ENCODE assay signal across 26 cellular contexts in genomic region chr22:41891407-41891806, GRCh38. TPM values are rescaled to one million over a fixed set of nuclear protein-coding genes. Genes with fewer than 3 reads are reported as not detected.
"Had no signal": no experiment of that assay in that cellular context is flagged by ENCODE, and none has a peak within 500 bp of the region (broad histone marks: within the 10 kb centered on the region; RNA-seq: fewer than 3 reads in every experiment).

No MANE protein-coding gene starts in this region.

- ATAC-seq: activated T-cell treated with anti-CD3 and anti-CD28 coated beads, Interleukin-2, amount 50 U/mL, for 72 hours; foreskin keratinocyte; left lobe of liver; natural killer cell treated with Interleukin-12 subunit alpha and Interleukin-12 subunit beta and Interleukin-15 and Interleukin-18, amount 100 ng/mL, for 72 hours; pancreas; right lobe of liver; stimulated activated effector memory CD8-positive, alpha-beta T cell treated with anti-CD3 and anti-CD28 coated beads, Interleukin-12 subunit alpha, Interleukin-12 subunit beta, amount 100 ng/mL, for 72 hours had no signal

- H3K4me3 Mint-ChIP-seq: activated CD4-positive, alpha-beta memory T cell treated with anti-CD3 and anti-CD28 coated beads for 36 hours; activated naive CD4-positive, alpha-beta T cell treated with anti-CD3 and anti-CD28 coated beads for 36 hours; activated naive CD8-positive, alpha-beta T cell treated with anti-CD3 and anti-CD28 coated beads, Interleukin-2, amount 10 ng/mL, durations not matched to agents 7 days and 5 days; activated T-cell treated with anti-CD3 and anti-CD28 coated beads, Interleukin-2, amount 50 U/mL, for 72 hours; dendritic cell treated with granulocyte-macrophage colony-stimulating factor and Interleukin-4, amounts not matched to agents 40 ng/mL and 50 ng/mL, for 4 days; natural killer cell treated with Interleukin-12 subunit alpha and Interleukin-12 subunit beta and Interleukin-15 and Interleukin-18, amount 100 ng/mL, for 72 hours; stimulated activated effector memory CD8-positive, alpha-beta T cell treated with anti-CD3 and anti-CD28 coated beads, Interleukin-12 subunit alpha, Interleukin-12 subunit beta, amount 100 ng/mL, for 72 hours; type B pancreatic cell had no signal

- H3K27ac ChIP-seq: foreskin keratinocyte, neutrophil, pancreas, right lobe of liver, testis had no signal

- DNase-seq: activated CD4-positive, alpha-beta memory T cell treated with anti-CD3 and anti-CD28 coated beads for 36 hours; activated CD4-positive, alpha-beta T cell treated with anti-CD3 and anti-CD28 coated beads for 4 hours; activated effector memory CD4-positive, alpha-beta T cell treated with Interleukin-2 at 50 U/mL for 16 hours; activated naive CD4-positive, alpha-beta T cell treated with anti-CD3 and anti-CD28 coated beads for 36 hours; activated naive CD8-positive, alpha-beta T cell treated with anti-CD3 and anti-CD28 coated beads, Interleukin-2, amount 10 ng/mL, durations not matched to agents 7 days and 5 days; activated T-cell treated with anti-CD3 and anti-CD28 coated beads, Interleukin-2, amount 50 U/mL, for 72 hours; caudate nucleus; effector CD4-positive, alpha-beta T cell; foreskin keratinocyte; hypothalamus; midbrain; pancreas; right lobe of liver; small intestine; stimulated activated CD4-positive, alpha-beta T cell treated with anti-CD3 and anti-CD28 coated beads, Interleukin-2, amount 100 ng/mL, for 24 hours; T-helper 9 cell; testis had no signal

- H3K27me3 Mint-ChIP-seq: activated CD4-positive, alpha-beta memory T cell treated with anti-CD3 and anti-CD28 coated beads for 36 hours; activated naive CD8-positive, alpha-beta T cell treated with anti-CD3 and anti-CD28 coated beads, Interleukin-2, amount 10 ng/mL, durations not matched to agents 7 days and 5 days; dendritic cell treated with granulocyte-macrophage colony-stimulating factor and Interleukin-4, amounts not matched to agents 40 ng/mL and 50 ng/mL, for 4 days; natural killer cell treated with Interleukin-12 subunit alpha and Interleukin-12 subunit beta and Interleukin-15 and Interleukin-18, amount 100 ng/mL, for 72 hours; type B pancreatic cell had no signal

- H3K9me3 ChIP-seq: neutrophil, pancreas, right lobe of liver, testis had no signal

- H3K4me3 ChIP-seq: pancreas, right lobe of liver, testis had no signal

- H3K27me3 ChIP-seq: foreskin keratinocyte, neutrophil, pancreas, right lobe of liver, testis had no signal

- H3K4me1 Mint-ChIP-seq: activated naive CD8-positive, alpha-beta T cell treated with anti-CD3 and anti-CD28 coated beads, Interleukin-2, amount 10 ng/mL, durations not matched to agents 7 days and 5 days had no signal

- H3K27ac Mint-ChIP-seq: activated CD4-positive, alpha-beta memory T cell treated with anti-CD3 and anti-CD28 coated beads for 36 hours; activated naive CD4-positive, alpha-beta T cell treated with anti-CD3 and anti-CD28 coated beads for 36 hours; activated naive CD8-positive, alpha-beta T cell treated with anti-CD3 and anti-CD28 coated beads, Interleukin-2, amount 10 ng/mL, durations not matched to agents 7 days and 5 days; activated T-cell treated with anti-CD3 and anti-CD28 coated beads, Interleukin-2, amount 50 U/mL, for 72 hours; dendritic cell treated with granulocyte-macrophage colony-stimulating factor and Interleukin-4, amounts not matched to agents 40 ng/mL and 50 ng/mL, for 4 days; natural killer cell treated with Interleukin-12 subunit alpha and Interleukin-12 subunit beta and Interleukin-15 and Interleukin-18, amount 100 ng/mL, for 72 hours; stimulated activated effector memory CD8-positive, alpha-beta T cell treated with anti-CD3 and anti-CD28 coated beads, Interleukin-12 subunit alpha, Interleukin-12 subunit beta, amount 100 ng/mL, for 72 hours; type B pancreatic cell had no signal

- H3K4me1 ChIP-seq: foreskin keratinocyte, pancreas, testis had no signal

- H3K9me3 Mint-ChIP-seq: activated CD4-positive, alpha-beta memory T cell treated with anti-CD3 and anti-CD28 coated beads for 36 hours; activated naive CD4-positive, alpha-beta T cell treated with anti-CD3 and anti-CD28 coated beads for 36 hours; activated naive CD8-positive, alpha-beta T cell treated with anti-CD3 and anti-CD28 coated beads, Interleukin-2, amount 10 ng/mL, durations not matched to agents 7 days and 5 days; activated T-cell treated with anti-CD3 and anti-CD28 coated beads, Interleukin-2, amount 50 U/mL, for 72 hours; dendritic cell treated with granulocyte-macrophage colony-stimulating factor and Interleukin-4, amounts not matched to agents 40 ng/mL and 50 ng/mL, for 4 days; natural killer cell treated with Interleukin-12 subunit alpha and Interleukin-12 subunit beta and Interleukin-15 and Interleukin-18, amount 100 ng/mL, for 72 hours; stimulated activated effector memory CD8-positive, alpha-beta T cell treated with anti-CD3 and anti-CD28 coated beads, Interleukin-12 subunit alpha, Interleukin-12 subunit beta, amount 100 ng/mL, for 72 hours; type B pancreatic cell had no signal

RNA-seq across cellular contexts. Expression of gene SHISA8, which starts 23.5 kb away (rescaled TPM):
- total RNA-seq: activated naive CD8-positive, alpha-beta T cell treated with anti-CD3 and anti-CD28 coated beads, Interleukin-2, amount 10 ng/mL, durations not matched to agents 7 days and 5 days; foreskin keratinocyte; left lobe of liver; lung microvascular endothelial cell; natural killer cell treated with Interleukin-12 subunit alpha and Interleukin-12 subunit beta and Interleukin-15 and Interleukin-18, amount 100 ng/mL, for 72 hours; pancreas; pulmonary artery endothelial cell; right lobe of liver; SK-MEL-5 had no signal

RNA-seq across cellular contexts. Expression of gene TNFRSF13C, which starts 35.2 kb away (rescaled TPM):
- total RNA-seq: lung microvascular endothelial cell had no signal

RNA-seq across cellular contexts. Expression of gene CENPM, which starts 55.5 kb away (rescaled TPM):
- total RNA-seq: left lobe of liver had no signal
